ENCODE assay signal across 12 cellular contexts in genomic region chr10:99540673-99541531, GRCh38. TPM values are rescaled to one million over a fixed set of nuclear protein-coding genes. Genes with fewer than 3 reads are reported as not detected.
A peak's percentile ranks its signal among the peaks of the same experiment; 100 is the strongest.
DNase-seq lines count a peak whose midpoint lies in the region; ATAC-seq, FAIRE-seq and TF ChIP-seq lines count a peak whose summit lies in the region.
"Had no signal": no experiment of that assay in that cellular context is flagged by ENCODE, and none has a peak within 500 bp of the region (broad histone marks: within the 10 kb centered on the region; RNA-seq: fewer than 3 reads in every experiment).

No MANE protein-coding gene starts in this region.

- H3K9me3 ChIP-seq in cardiac muscle cell (ENCODE audit: low read depth), result no peaks in the 10 kb centered on the region
- no peaks in the 10 kb centered on the region for H3K9me3 ChIP-seq in HepG2 (ENCODE audit: low read length)
- no peaks in the 10 kb centered on the region for H3K9me3 ChIP-seq in upper lobe of left lung

- H3K9me3 Mint-ChIP-seq in WTC11, result no peaks in the 10 kb centered on the region
- H3K9me3 Mint-ChIP-seq: neural crest cell, T-cell had no signal

- peaks cover 37% of the 10 kb centered on the region for H3K4me1 Mint-ChIP-seq in WTC11

- no peaks in the 10 kb centered on the region for H3K4me1 ChIP-seq in cardiac muscle cell (ENCODE audit: low read depth)
- H3K4me1 ChIP-seq in HepG2 (ENCODE audit: insufficient read depth, low read length), result peaks cover 17% of the 10 kb centered on the region
- peaks cover 25 to 32% (median 28%) of the 10 kb centered on the region in 4 donors for H3K4me1 ChIP-seq in upper lobe of left lung

- no peak overlapping the region for H3K27ac ChIP-seq in cardiac muscle cell
- no peak overlapping the region for H3K27ac ChIP-seq in HepG2 (ENCODE audit: extremely low read length, insufficient read depth, low read length)
- H3K27ac ChIP-seq in upper lobe of left lung, result no peak overlapping the region

- no peak overlapping the region for H2AFZ ChIP-seq in HepG2 (ENCODE audit: low read length)

- H4K20me1 ChIP-seq in HepG2 (ENCODE audit: insufficient read depth, low read length), result no peaks in the 10 kb centered on the region; the same call in 1 of the 2 replicates

- H3K4me3 ChIP-seq in cardiac muscle cell (peak overlapping the region; percentile 6), HepG2 (replicated peaks in 1 of 3; ENCODE audit: insufficient read depth in 1 of 3, low read depth in 2 of 3, low read length in 3 of 3) (no peak overlapping the region), upper lobe of left lung (peak overlapping the region in 1 of 4 donors; percentile 6)

- DNase-seq in cardiac muscle cell (ENCODE audit: low read depth in 1 of 2, low spot score in 1 of 2), result peak in 1 of 2 donors; percentile 55
- DNase-seq in cardiac septum (ENCODE audit: low spot score), result no peak
- DNase-seq in WTC11 (ENCODE audit: low spot score), result peak; percentile 61
- no peak for DNase-seq in HepG2 (ENCODE audit: low spot score)
- DNase-seq in upper lobe of left lung, result peak; percentile 45 to 87
- no peak for DNase-seq in NCI-H82 treated with DMSO at 0.1 percent for 48 hours (lab: John Stamatoyannopoulos, UW; ENCODE audit: unreplicated experiment)
- DNase-seq in hippocampal formation (lab: John Stamatoyannopoulos, UW), result no peak
- DNase-seq: AML-193, NCI-H2029 treated with DMSO at 0.1 percent for 48 hours, T-cell had no signal

- H3K27ac Mint-ChIP-seq in WTC11, result no peak overlapping the region
- H3K27ac Mint-ChIP-seq: T-cell had no signal

- H3K4me3 Mint-ChIP-seq in WTC11, result peak overlapping the region; percentile 60
- H3K4me3 Mint-ChIP-seq: neural crest cell had no signal

- H3K79me2 ChIP-seq in HepG2 (ENCODE audit: insufficient read depth, low read length), result no peaks in the 10 kb centered on the region

- H3K9ac ChIP-seq in HepG2 (ENCODE audit: insufficient read depth, low read depth, low read length), result no peak overlapping the region

- POLR2A ChIA-PET in WTC11 (lab: Charles Lee), result interaction anchor here (0.6 kb wide), 1 partner anchor 114 kb away, joined by 3 read pairs; no protein-coding TSS in a partner anchor
- POLR2A ChIA-PET in HepG2 (lab: Yijun Ruan, JAX), result no interaction called here

- CTCF ChIA-PET in WTC11 (lab: Charles Lee) (interaction anchor here (0.7 to 1.6 kb wide), 3 partner anchors 20 to 105 kb away, joined by 3 to 5 read pairs (median 4); no protein-coding TSS in a partner anchor), HepG2 (lab: Yijun Ruan, JAX; ENCODE audit: low intra/inter-chr PET ratio, low total read pairs) (no interaction called here)

- no peak for FAIRE-seq in HepG2 (lab: Jason Lieb, UNC)

- H3K36me3 Mint-ChIP-seq in WTC11, result no peaks in the 10 kb centered on the region
- H3K36me3 Mint-ChIP-seq: T-cell had no signal

- intact Hi-C loops in cardiac septum (cut with DNase I) (no loop called here), HepG2 (cut with micrococcal nuclease; ENCODE audit: unreplicated experiment) (no loop called here)

- no peak for TF ChIP-seq POLR2A in HepG2 (IDR thresholded peaks at IDR 0.05; ENCODE audit: insufficient read depth in 1 of 2, low read depth in 2 of 2, low read length in 2 of 2)
- TF ChIP-seq POLR2A in upper lobe of left lung (IDR thresholded peaks at IDR 0.05), result no peak

- TF ChIP-seq CTCF in cardiac muscle cell (IDR thresholded peaks at IDR 0.05; ENCODE audit: low read depth, low read length), result no peak
- TF ChIP-seq CTCF in WTC11 (IDR thresholded peaks at IDR 0.05), result no peak
- no peak for TF ChIP-seq CTCF in HepG2 (CRISPR knock-in tag; IDR thresholded peaks at IDR 0.05)
- no peak for TF ChIP-seq CTCF in upper lobe of left lung (IDR thresholded peaks at IDR 0.05)

- no peak for TF ChIP-seq EP300 in HepG2 (IDR thresholded peaks at IDR 0.05; ENCODE audit: low read depth in 2 of 2, low read length in 2 of 2)
- no peak for TF ChIP-seq EP300 in HepG2 (CRISPR knock-in tag; IDR thresholded peaks at IDR 0.05; ENCODE audit: borderline replicate concordance)
- no peak for TF ChIP-seq EP300 in upper lobe of left lung (IDR thresholded peaks at IDR 0.05)

- H3K36me3 ChIP-seq in cardiac muscle cell (no peaks in the 10 kb centered on the region), HepG2 (replicated peaks in 1 of 2; ENCODE audit: control insufficient read depth in 1 of 2, insufficient read depth in 2 of 2, low read length in 2 of 2) (no peaks in the 10 kb centered on the region), upper lobe of left lung (no peaks in the 10 kb centered on the region)

- in situ Hi-C loops in HepG2 (cut with HindIII; ENCODE audit: extremely low pct_ligation_motif_present, low pct_unique_long_range_greater_than_20kb), result no loop called here

- BruUV-seq in HepG2 (replicated peaks; lab: Mats Ljungman, UMichigan), result no TSS peak

- H3K27me3 ChIP-seq in cardiac muscle cell, result peaks cover 100% of the 10 kb centered on the region
- H3K27me3 ChIP-seq in HepG2 (ENCODE audit: control insufficient read depth in 1 of 2, insufficient read depth in 2 of 2, low read length in 2 of 2), result peaks cover 14 to 62% of the 10 kb centered on the region in 2 experiments; a peak in 4 of 5 replicates
- peaks cover 0 to 53% (median 38%) of the 10 kb centered on the region in 4 donors for H3K27me3 ChIP-seq in upper lobe of left lung

- no peak overlapping the region for H3K4me2 ChIP-seq in HepG2 (ENCODE audit: low read depth, low read length)

- TF ChIP-seq RAD21 in HepG2 (CRISPR knock-in tag; IDR thresholded peaks at IDR 0.05), result no peak

- ATAC-seq in WTC11, result peak; percentile 36
- peak; percentile 78 for ATAC-seq in HepG2
- peak; percentile 39 to 72 for ATAC-seq in upper lobe of left lung (ENCODE audit: low FRiP score in 2 of 2)
- ATAC-seq in GM21390 (IDR thresholded peaks at IDR 0.05; ENCODE audit: unreplicated experiment), result no peak
- ATAC-seq: T-cell had no signal

- H3K27me3 Mint-ChIP-seq in WTC11 (ENCODE audit: low read depth), result peaks cover 100% of the 10 kb centered on the region

- WGBS in HepG2 (ENCODE audit: low lambda C conversion rate), result 50% methylated on average over 8 of the region's 47 CpGs
- 6 to 12% methylated on average over 9 to 43 of the region's 47 CpGs for WGBS in upper lobe of left lung, 2 donors

TF ChIP-seq in WTC11, 78 proteins besides CTCF, POLR2A, EP300 and RAD21 (continues in another document):
- TF ChIP-seq NR2C2 (CRISPR knock-in tag; IDR thresholded peaks at IDR 0.05) (no peak), ZNF423 (CRISPR knock-in tag; IDR thresholded peaks at IDR 0.05) (peak; percentile 56; the same call in 1 of the 2 replicates), ZNF232 (CRISPR knock-in tag; IDR thresholded peaks at IDR 0.05) (no peak), ZNF219 (CRISPR knock-in tag; IDR thresholded peaks at IDR 0.05; ENCODE audit: borderline replicate concordance) (no peak)
- TF ChIP-seq, protein P1, sequence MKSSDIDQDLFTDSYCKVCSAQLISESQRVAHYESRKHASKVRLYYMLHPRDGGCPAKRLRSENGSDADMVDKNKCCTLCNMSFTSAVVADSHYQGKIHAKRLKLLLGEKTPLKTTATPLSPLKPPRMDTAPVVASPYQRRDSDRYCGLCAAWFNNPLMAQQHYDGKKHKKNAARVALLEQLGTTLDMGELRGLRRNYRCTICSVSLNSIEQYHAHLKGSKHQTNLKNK (CRISPR knock-in tag; IDR thresholded peaks at IDR 0.05), result no peak

TF ChIP-seq in HepG2, 621 proteins besides CTCF, POLR2A, EP300 and RAD21 (continues in another document):
- TF ChIP-seq KMT2A (CRISPR knock-in tag; IDR thresholded peaks at IDR 0.05) (no peak), ATAD3A (CRISPR knock-in tag; IDR thresholded peaks at IDR 0.05) (no peak)
- TF ChIP-seq, protein P2, sequence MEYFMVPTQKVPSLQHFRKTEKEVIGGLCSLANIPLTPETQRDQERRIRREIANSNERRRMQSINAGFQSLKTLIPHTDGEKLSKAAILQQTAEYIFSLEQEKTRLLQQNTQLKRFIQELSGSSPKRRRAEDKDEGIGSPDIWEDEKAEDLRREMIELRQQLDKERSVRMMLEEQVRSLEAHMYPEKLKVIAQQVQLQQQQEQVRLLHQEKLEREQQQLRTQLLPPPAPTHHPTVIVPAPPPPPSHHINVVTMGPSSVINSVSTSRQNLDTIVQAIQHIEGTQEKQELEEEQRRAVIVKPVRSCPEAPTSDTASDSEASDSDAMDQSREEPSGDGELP (IDR thresholded peaks at IDR 0.05; ENCODE audit: borderline replicate concordance, low read depth), result peak; percentile 29; the same call in 1 of the 2 replicates

RNA-seq across cellular contexts. Expression of gene NKX2-3, which starts 8.2 kb away (rescaled TPM):
- not detected in 2 replicates for total RNA-seq in cardiac muscle cell
- polyA plus RNA-seq in cardiac muscle cell, result 0.39 TPM in 1 of 2 replicates, not detected in the other
- not detected for total RNA-seq in cardiac septum
- not detected in 3 replicates for total RNA-seq in WTC11 (2021)
- total RNA-seq in HepG2 (2016; rRNA removed; fragmentation: Illumina TruSeq; extraction: Trizol), result not detected in 2 replicates
- total RNA-seq in HepG2 (2016; cell fraction: cytosol; rRNA removed; fragmentation: Illumina TruSeq; extraction: Trizol; ENCODE audit: low read depth), result not detected in 2 replicates
- not detected in 2 replicates for total RNA-seq in HepG2 (2016; cell fraction: insoluble cytoplasmic fraction; rRNA removed; fragmentation: Illumina TruSeq; extraction: Trizol)
- not detected in 2 replicates for total RNA-seq in HepG2 (2016; cell fraction: membrane; rRNA removed; fragmentation: Illumina TruSeq; extraction: Trizol)
- total RNA-seq in HepG2 (2016; cell fraction: nucleus; rRNA removed; fragmentation: Illumina TruSeq; extraction: Trizol), result not detected in 2 replicates
- not detected in 2 replicates for polyA plus RNA-seq in HepG2 (2011; rRNA removed)
- not detected in 2 replicates for polyA plus RNA-seq in HepG2 (2011; cell fraction: cytosol; rRNA removed)
- polyA plus RNA-seq in HepG2 (2011; cell fraction: nucleus; rRNA removed), result not detected in 2 replicates
- not detected in 2 replicates for polyA plus RNA-seq in HepG2 (2012)
- not detected in 2 replicates for polyA plus RNA-seq in HepG2 (2016; cell fraction: cytosol; fragmentation: Illumina TruSeq; extraction: Trizol; ENCODE audit: low read depth)
- polyA plus RNA-seq in HepG2 (2016; cell fraction: insoluble cytoplasmic fraction; fragmentation: Illumina TruSeq; extraction: Trizol; ENCODE audit: low read depth), result not detected in 2 replicates
- polyA plus RNA-seq in HepG2 (2016; cell fraction: membrane; fragmentation: Illumina TruSeq; extraction: Trizol; ENCODE audit: low read depth), result not detected in 2 replicates
- polyA plus RNA-seq in HepG2 (2016; cell fraction: nucleus; fragmentation: Illumina TruSeq; extraction: Trizol; ENCODE audit: insufficient read depth, low read depth), result not detected in 2 replicates
- polyA minus RNA-seq in HepG2 (2011; rRNA and poly(A)+ RNA removed; ENCODE audit: low replicate concordance), result not detected in 2 replicates
- polyA minus RNA-seq in HepG2 (2011; cell fraction: cytosol; rRNA and poly(A)+ RNA removed), result not detected in 2 replicates
- not detected in 2 replicates for polyA minus RNA-seq in HepG2 (2011; cell fraction: nucleus; rRNA and poly(A)+ RNA removed)
- total RNA-seq in upper lobe of left lung, result under 1 TPM in 2 of 6 donors, not detected in 4; 0.10 to 0.20 TPM
- total RNA-seq: neural crest cell had no signal

Comparison
In these comparisons a context has a peak if more than half of its experiments do, and no peak if none do; other contexts are left out.
1. DNase-seq: peak in WTC11 (single experiment) and upper lobe of left lung (2 of 2); none in cardiac septum (single experiment), HepG2 (single experiment), NCI-H82 treated with DMSO at 0.1 percent for 48 hours (single experiment) and hippocampal formation (0 of 2).